1 cellular context compared by ENCODE assay signal in genomic region chr3:156131241-156131640, GRCh38.
TF ChIP-seq lines count a peak whose summit lies in the region.

No MANE protein-coding gene starts in this region.

TF ChIP-seq in GM23338, 12 proteins besides CTCF, POLR2A, EP300 and RAD21 (continued from another document):
- TF ChIP-seq ETS1 (IDR thresholded peaks at IDR 0.05), result no peak
- no peak for TF ChIP-seq CREB1 (CRISPR knock-in tag; IDR thresholded peaks at IDR 0.05; ENCODE audit: low read depth)
- no peak for TF ChIP-seq NANOG (IDR thresholded peaks at IDR 0.05; ENCODE audit: borderline replicate concordance)
